Comparison of ENCODE assay signal across 14 cellular contexts in the genomic region with DNA sequence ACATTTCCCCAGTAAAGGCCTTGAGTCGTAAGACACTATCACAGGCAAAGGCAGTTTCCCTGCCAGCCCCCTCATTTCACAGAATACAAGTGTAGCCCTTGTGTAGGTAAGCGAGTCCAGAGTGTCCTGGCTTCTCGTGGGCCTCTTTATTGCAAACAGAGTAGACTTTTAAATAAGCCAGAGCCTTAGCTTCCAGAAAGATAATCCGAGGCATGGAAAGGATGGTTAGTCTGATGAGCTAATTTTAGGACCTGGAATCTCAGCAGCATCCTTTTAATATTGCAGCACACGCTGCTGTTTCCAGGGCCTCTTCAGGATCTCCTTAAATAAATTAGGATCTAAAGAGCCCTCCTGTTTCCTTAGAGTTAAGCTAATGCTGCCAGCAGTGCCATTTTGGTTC.
A peak's percentile ranks its signal among the peaks of the same experiment; 100 is the strongest.
DNase-seq lines count a peak whose midpoint lies in the region; ATAC-seq and TF ChIP-seq lines count a peak whose summit lies in the region.
"Had no signal": no experiment of that assay in that cellular context is flagged by ENCODE, and none has a peak within 500 bp of the region (broad histone marks: within the 10 kb centered on the region; RNA-seq: fewer than 3 reads in every experiment).

No MANE protein-coding gene starts in this region.

- DNase-seq in left ventricle myocardium superior (no peak), cardiac septum (ENCODE audit: low spot score) (no peak), occipital lobe (lab: John Stamatoyannopoulos, UW) (peak; percentile 8), brain microvascular endothelial cell (no peak)
- DNase-seq in activated effector memory CD4-positive, alpha-beta T cell treated with anti-CD3 and anti-CD28 coated beads, Interleukin-2, amount 50 U/mL, for 16 hours: no peak
- DNase-seq: CD8-positive, alpha-beta T cell; COR-L47; DMS153; EL; GDM1 had no signal

- no peaks in the 10 kb centered on the region for H3K36me3 Mint-ChIP-seq in brain
- no peaks in the 10 kb centered on the region for H3K36me3 Mint-ChIP-seq in activated T-helper 17 cell treated with anti-CD3 and anti-CD28 coated beads, Interleukin-2, amount 50 U/mL, for 72 hours (ENCODE audit: low read depth)
- H3K36me3 Mint-ChIP-seq: CD14-positive monocyte; CD8-positive, alpha-beta T cell had no signal

- H3K36me3 ChIP-seq in brain microvascular endothelial cell (replicated peaks): no peaks in the 10 kb centered on the region

- TF ChIP-seq CTCF in brain (conservative IDR thresholded peaks at IDR 0.05) (no peak), brain microvascular endothelial cell (IDR thresholded peaks at IDR 0.05; ENCODE audit: low read depth, low read length, missing control alignments) (no peak)

- no peak overlapping the region for H3K27ac ChIP-seq in brain microvascular endothelial cell

- no peaks in the 10 kb centered on the region for H3K27me3 ChIP-seq in brain microvascular endothelial cell (replicated peaks)

- in situ Hi-C loops in brain microvascular endothelial cell (cut with HindIII; ENCODE audit: low pct_ligation_motif_present, low sequenced_read_pairs): no loop called here

- H3K27ac Mint-ChIP-seq in brain: peak overlapping the region in 4 of 5 experiments; percentile 27 to 89 (median 66)
- no peak overlapping the region for H3K27ac Mint-ChIP-seq in activated T-helper 17 cell treated with anti-CD3 and anti-CD28 coated beads, Interleukin-2, amount 50 U/mL, for 72 hours
- H3K27ac Mint-ChIP-seq: CD8-positive, alpha-beta T cell had no signal

- H3K4me1 Mint-ChIP-seq in brain: peaks cover 66% of the 10 kb centered on the region
- H3K4me1 Mint-ChIP-seq in activated T-helper 17 cell treated with anti-CD3 and anti-CD28 coated beads, Interleukin-2, amount 50 U/mL, for 72 hours: no peaks in the 10 kb centered on the region

- peak; percentile 59 for ATAC-seq in left ventricle myocardium superior
- ATAC-seq in activated T-helper 17 cell treated with anti-CD3 and anti-CD28 coated beads, Interleukin-2, amount 50 U/mL, for 72 hours (replicated peaks): no peak
- ATAC-seq: CD8-positive, alpha-beta T cell; HCT116 had no signal

- H3K4me3 ChIP-seq in brain microvascular endothelial cell (ENCODE audit: low read depth, low read length): no peak overlapping the region

- peaks cover 2% of the 10 kb centered on the region for H3K27me3 Mint-ChIP-seq in brain
- no peaks in the 10 kb centered on the region for H3K27me3 Mint-ChIP-seq in activated T-helper 17 cell treated with anti-CD3 and anti-CD28 coated beads, Interleukin-2, amount 50 U/mL, for 72 hours

- H3K9me3 Mint-ChIP-seq in brain: no peaks in the 10 kb centered on the region
- H3K9me3 Mint-ChIP-seq in activated T-helper 17 cell treated with anti-CD3 and anti-CD28 coated beads, Interleukin-2, amount 50 U/mL, for 72 hours: no peaks in the 10 kb centered on the region
- H3K9me3 Mint-ChIP-seq: CD14-positive monocyte; CD8-positive, alpha-beta T cell had no signal

- no peak overlapping the region for H3K4me3 Mint-ChIP-seq in brain
- H3K4me3 Mint-ChIP-seq in activated T-helper 17 cell treated with anti-CD3 and anti-CD28 coated beads, Interleukin-2, amount 50 U/mL, for 72 hours: no peak overlapping the region
- H3K4me3 Mint-ChIP-seq: CD14-positive monocyte; CD8-positive, alpha-beta T cell had no signal

- intact Hi-C loops in left ventricle myocardium superior (cut with micrococcal nuclease) (no loop called here), cardiac septum (cut with DNase I) (no loop called here)
